Comparison of ENCODE assay signal across 8 cellular contexts in genomic region chr1:16896316-16897065, GRCh38. TPM values are rescaled to one million over a fixed set of nuclear protein-coding genes. Genes with fewer than 3 reads are reported as not detected.
DNase-seq lines count a peak whose midpoint lies in the region; ATAC-seq and TF ChIP-seq lines count a peak whose summit lies in the region.
"Not testable (repeated sequence)": the region's sequence is repeated elsewhere in the genome, so short reads cannot be mapped to it uniquely, and the experiment has no call there.

No MANE protein-coding gene starts in this region.

- peak overlapping the region; percentile 51 to 69 (median 58) for H3K4me3 ChIP-seq in BLaER1 treated with 17β-estradiol and CSF1 and Interleukin-3, amounts not matched to agents 10 nM and 100 nM
- H3K4me3 ChIP-seq in mononuclear cell (ENCODE audit: low read length) = peak overlapping the region; percentile 18

- H3K4me3 Mint-ChIP-seq in activated T-cell treated with anti-CD3 and anti-CD28 coated beads, Interleukin-2, amount 50 U/mL, for 72 hours = peak overlapping the region; percentile 35 to 49
- H3K4me3 Mint-ChIP-seq in endothelial cell (ENCODE audit: unreplicated experiment) = peak overlapping the region; percentile 84

- in situ Hi-C loops in SK-MEL-5 (cut with HindIII; ENCODE audit: low pct_unique_long_range_greater_than_20kb, low sequenced_read_pairs) = not testable (repeated sequence)

- not testable (repeated sequence) for H3K9me3 Mint-ChIP-seq in activated T-cell treated with anti-CD3 and anti-CD28 coated beads, Interleukin-2, amount 50 U/mL, for 72 hours; endothelial cell (ENCODE audit: unreplicated experiment)

- H3K9ac ChIP-seq in BLaER1 treated with 17β-estradiol and CSF1 and Interleukin-3, amounts not matched to agents 10 nM and 100 nM = peak overlapping the region; percentile 63 to 85 (median 75)

- H3K4me1 ChIP-seq in BLaER1 treated with 17β-estradiol and CSF1 and Interleukin-3, amounts not matched to agents 10 nM and 100 nM = peaks cover 19 to 40% (median 32%) of the 10 kb centered on the region in 10 experiments
- peaks cover 23% of the 10 kb centered on the region for H3K4me1 ChIP-seq in mononuclear cell (ENCODE audit: insufficient read depth, low read length)

- peak; percentile 43 to 49 for ATAC-seq in activated T-cell treated with anti-CD3 and anti-CD28 coated beads, Interleukin-2, amount 50 U/mL, for 72 hours (replicated peaks in 1 of 2)

- not testable (repeated sequence) for H3K36me3 Mint-ChIP-seq in activated T-cell treated with anti-CD3 and anti-CD28 coated beads, Interleukin-2, amount 50 U/mL, for 72 hours (ENCODE audit: insufficient read depth in 2 of 2); endothelial cell (ENCODE audit: low read depth, unreplicated experiment)

- not testable (repeated sequence) for H3K36me3 ChIP-seq in BLaER1 treated with 17β-estradiol and CSF1 and Interleukin-3, amounts not matched to agents 10 nM and 100 nM

- H4K20me1 ChIP-seq in BLaER1 treated with 17β-estradiol and CSF1 and Interleukin-3, amounts not matched to agents 10 nM and 100 nM = not testable (repeated sequence)

- H3K4me1 Mint-ChIP-seq in activated T-cell treated with anti-CD3 and anti-CD28 coated beads, Interleukin-2, amount 50 U/mL, for 72 hours (ENCODE audit: low read depth) = peaks cover 39% of the 10 kb centered on the region
- peaks cover 13% of the 10 kb centered on the region for H3K4me1 Mint-ChIP-seq in endothelial cell (ENCODE audit: unreplicated experiment)

- DNase-seq in H4 (ENCODE audit: low spot score) (peak; percentile 56), NCI-H1105 treated with DMSO at 0.1 percent for 48 hours (lab: John Stamatoyannopoulos, UW) (peak; percentile 82), SK-MEL-5 (ENCODE audit: low read depth, low spot score) (peak; percentile 97)
- DNase-seq in activated T-cell treated with anti-CD3 and anti-CD28 coated beads, Interleukin-2, amount 50 U/mL, for 72 hours = peak; percentile 89 to 95
- not testable (repeated sequence) for DNase-seq in endothelial cell (ENCODE audit: low spot score)
- DNase-seq in stimulated activated CD4-positive, alpha-beta T cell treated with anti-CD3 and anti-CD28 coated beads, TNF-alpha, amount 100 ng/mL, for 48 hours (ENCODE audit: low read depth in 3 of 3) = peak; percentile 52 to 79 (median 61)

- H3K27me3 Mint-ChIP-seq in activated T-cell treated with anti-CD3 and anti-CD28 coated beads, Interleukin-2, amount 50 U/mL, for 72 hours (ENCODE audit: low read depth) = not testable (repeated sequence)
- H3K27me3 Mint-ChIP-seq in endothelial cell (ENCODE audit: unreplicated experiment) = peaks cover 14% of the 10 kb centered on the region

- H3K27ac ChIP-seq in BLaER1 treated with 17β-estradiol and CSF1 and Interleukin-3, amounts not matched to agents 10 nM and 100 nM = peak overlapping the region in 10 of 11 experiments; percentile 38 to 81 (median 64); a peak in 19 of 22 replicates

- TF ChIP-seq CTCF in endothelial cell (IDR thresholded peaks at IDR 0.05; ENCODE audit: unreplicated experiment) = not testable (repeated sequence)

- H3K9me3 ChIP-seq in BLaER1 treated with 17β-estradiol and CSF1 and Interleukin-3, amounts not matched to agents 10 nM and 100 nM (replicated peaks in 1 of 11); mononuclear cell (ENCODE audit: low read depth, low read length): not testable (repeated sequence)

- peak overlapping the region; percentile 95 for H3K27ac Mint-ChIP-seq in activated T-cell treated with anti-CD3 and anti-CD28 coated beads, Interleukin-2, amount 50 U/mL, for 72 hours
- H3K27ac Mint-ChIP-seq in endothelial cell (ENCODE audit: unreplicated experiment) = peak overlapping the region; percentile 93

- H3K27me3 ChIP-seq in BLaER1 treated with 17β-estradiol and CSF1 and Interleukin-3, amounts not matched to agents 10 nM and 100 nM; mononuclear cell (ENCODE audit: insufficient read depth, low read length): not testable (repeated sequence)

- H3K4me2 ChIP-seq in BLaER1 treated with 17β-estradiol and CSF1 and Interleukin-3, amounts not matched to agents 10 nM and 100 nM = peak overlapping the region; percentile 88 to 98 (median 93)

RNA-seq across cellular contexts. Expression of gene RNU1-2, which starts 0.7 kb away (rescaled TPM):
- total RNA-seq in H4 (2014; rRNA removed; shearing (Covaris generic)) = not detected in 2 replicates
- total RNA-seq in SK-MEL-5 (2014; rRNA removed; shearing (Covaris generic)) = under 0.01 TPM in 1 of 2 replicates, not detected in the other
- polyA plus RNA-seq in SK-MEL-5 (2015; cell fraction: cytosol; rRNA removed) = not detected in 2 replicates
- not detected in 2 replicates for polyA plus RNA-seq in SK-MEL-5 (2015; cell fraction: nucleus; rRNA removed)
- total RNA-seq in activated T-cell treated with anti-CD3 and anti-CD28 coated beads, Interleukin-2, amount 50 U/mL, for 72 hours = 1,000 to 10,000 TPM; 1,100 to 1,278 TPM
- total RNA-seq in endothelial cell (ENCODE audit: unreplicated experiment) = 3,428 TPM
- under 0.01 TPM for total RNA-seq in mononuclear cell

RNA-seq across cellular contexts. Expression of gene CROCC, which starts 25.2 kb away (rescaled TPM):
- 2.8 and 7.6 TPM in 2 replicates for total RNA-seq in H4 (2014; rRNA removed; shearing (Covaris generic))
- 11.8 and 15.6 TPM in 2 replicates for total RNA-seq in SK-MEL-5 (2014; rRNA removed; shearing (Covaris generic))
- 11.9 and 24.3 TPM in 2 replicates for polyA plus RNA-seq in SK-MEL-5 (2015; cell fraction: cytosol; rRNA removed)
- polyA plus RNA-seq in SK-MEL-5 (2015; cell fraction: nucleus; rRNA removed) = 105 and 109 TPM in 2 replicates
- 10 to 100 TPM; 16.8 to 24.7 TPM for total RNA-seq in activated T-cell treated with anti-CD3 and anti-CD28 coated beads, Interleukin-2, amount 50 U/mL, for 72 hours
- total RNA-seq in endothelial cell (ENCODE audit: unreplicated experiment) = 38.9 TPM
- total RNA-seq in mononuclear cell = 27.8 TPM

Comparison
In these comparisons a context has a peak if more than half of its experiments do, and no peak if none do; other contexts are left out.
1. RNA of gene RNU1-2, which starts 0.7 kb away (total RNA-seq): 3,428 TPM in endothelial cell (single experiment) and 1,100 to 1,278 TPM in activated T-cell treated with anti-CD3 and anti-CD28 coated beads, Interleukin-2, amount 50 U/mL, for 72 hours; not detected in H4, under 0.01 TPM in SK-MEL-5 and under 0.01 TPM in mononuclear cell (single experiment); every median in the first group is over 1,000 times any median in the second.